ENCODE assay signal across 8 cellular contexts in the genomic region with DNA sequence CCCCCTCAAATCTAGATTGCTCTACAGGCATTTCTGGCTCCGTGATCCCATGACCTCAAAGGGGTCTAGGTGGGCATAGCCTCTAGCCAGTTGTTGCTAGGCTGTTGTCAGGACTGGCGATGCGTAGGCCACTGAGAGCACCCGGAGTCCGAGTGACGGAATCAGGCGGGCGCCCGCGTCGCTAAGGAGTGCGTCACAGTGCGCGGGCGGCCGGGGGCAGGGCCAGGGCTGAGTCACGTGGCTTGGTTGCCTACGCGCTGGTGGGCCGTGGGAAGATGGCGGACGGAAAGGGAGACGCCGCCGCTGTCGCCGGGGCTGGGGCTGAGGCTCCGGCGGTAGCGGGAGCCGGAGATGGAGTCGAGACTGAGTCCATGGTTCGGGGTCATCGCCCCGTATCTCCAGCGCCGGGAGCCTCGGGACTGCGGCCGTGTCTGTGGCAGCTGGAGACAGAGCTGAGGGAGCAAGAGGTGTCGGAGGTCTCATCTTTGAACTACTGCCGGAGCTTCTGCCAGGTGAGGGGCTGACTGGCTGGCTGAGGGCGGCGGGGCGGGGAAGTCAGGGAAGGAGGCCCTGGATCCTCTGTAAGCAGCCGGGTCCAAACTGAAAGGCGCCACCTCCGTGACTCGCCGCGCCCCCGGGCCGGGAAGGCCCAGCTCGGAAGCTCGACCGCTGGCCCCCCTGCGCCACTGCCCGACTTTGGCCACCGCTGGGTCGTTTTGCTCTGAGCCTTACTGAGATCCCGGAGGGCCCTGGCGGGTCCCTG. TPM values are rescaled to one million over a fixed set of nuclear protein-coding genes. Genes with fewer than 3 reads are reported as not detected.
DNase-seq lines count a peak whose midpoint lies in the region; ATAC-seq and TF ChIP-seq lines count a peak whose summit lies in the region.

TSS of gene RLF (plus strand) at position 263 of the 763 bp plus-strand sequence. CDS start at position 276, 13 bp downstream.

- peak within 1 kb of the TSS; percentile 75 for H3K27ac ChIP-seq in epithelial cell of prostate

- TF ChIP-seq CTCF in mucosa of descending colon (IDR thresholded peaks at IDR 0.05), result no peak

- no peaks in the 10 kb centered on the region for H3K36me3 ChIP-seq in mucosa of descending colon (ENCODE audit: low read depth)

- intact Hi-C loops in mucosa of descending colon (cut with DNase I, micrococcal nuclease), result loop anchor here in 1 of 2 donors (10.0 kb wide), 1 partner anchor 93 kb away; the partner anchor contains the start of gene ZMPSTE24

- no peak for TF ChIP-seq EP300 in Ishikawa (IDR thresholded peaks at IDR 0.05; ENCODE audit: borderline replicate concordance)

- ATAC-seq in GM21529 (IDR thresholded peaks at IDR 0.05; ENCODE audit: unreplicated experiment) (peak; percentile 81), mucosa of descending colon (peak; percentile 100)

- H3K4me1 ChIP-seq in mucosa of descending colon (ENCODE audit: low read depth), result peaks cover 18% of the 10 kb centered on the region

- peak within 1 kb of the TSS; percentile 100 for H3K4me3 ChIP-seq in mucosa of descending colon

- no peaks in the 10 kb centered on the region for H3K9me3 ChIP-seq in mucosa of descending colon

- no peak for TF ChIP-seq RAD21 in Ishikawa (IDR thresholded peaks at IDR 0.05; ENCODE audit: low read depth)

- peak; percentile 100 for DNase-seq in DMS 273 (lab: John Stamatoyannopoulos, UW; ENCODE audit: unreplicated experiment)
- DNase-seq in OCI-M2 (lab: John Stamatoyannopoulos, UW; ENCODE audit: unreplicated experiment), result peak; percentile 60
- peak; percentile 92 for DNase-seq in activated T-cell treated with anti-CD3 and anti-CD28 coated beads for 24 hours (ENCODE audit: low read depth)
- DNase-seq in epithelial cell of prostate (ENCODE audit: low read depth, low spot score), result peak; percentile 64
- peak; percentile 95 to 96 (median 96) for DNase-seq in mucosa of descending colon
- DNase-seq in stimulated activated CD8-positive, alpha-beta memory T cell treated with anti-CD3 and anti-CD28 coated beads, Interleukin-4, amount 100 ng/mL, for 1 hour (ENCODE audit: low read depth in 2 of 2, low spot score in 1 of 2), result peak; percentile 83 to 90

TF ChIP-seq in Ishikawa, 13 proteins besides CTCF, POLR2A, EP300 and RAD21:
- TF ChIP-seq TEAD4 (IDR thresholded peaks at IDR 0.05), result no peak; the same call in 1 of the 2 replicates
- TF ChIP-seq, protein P1, sequence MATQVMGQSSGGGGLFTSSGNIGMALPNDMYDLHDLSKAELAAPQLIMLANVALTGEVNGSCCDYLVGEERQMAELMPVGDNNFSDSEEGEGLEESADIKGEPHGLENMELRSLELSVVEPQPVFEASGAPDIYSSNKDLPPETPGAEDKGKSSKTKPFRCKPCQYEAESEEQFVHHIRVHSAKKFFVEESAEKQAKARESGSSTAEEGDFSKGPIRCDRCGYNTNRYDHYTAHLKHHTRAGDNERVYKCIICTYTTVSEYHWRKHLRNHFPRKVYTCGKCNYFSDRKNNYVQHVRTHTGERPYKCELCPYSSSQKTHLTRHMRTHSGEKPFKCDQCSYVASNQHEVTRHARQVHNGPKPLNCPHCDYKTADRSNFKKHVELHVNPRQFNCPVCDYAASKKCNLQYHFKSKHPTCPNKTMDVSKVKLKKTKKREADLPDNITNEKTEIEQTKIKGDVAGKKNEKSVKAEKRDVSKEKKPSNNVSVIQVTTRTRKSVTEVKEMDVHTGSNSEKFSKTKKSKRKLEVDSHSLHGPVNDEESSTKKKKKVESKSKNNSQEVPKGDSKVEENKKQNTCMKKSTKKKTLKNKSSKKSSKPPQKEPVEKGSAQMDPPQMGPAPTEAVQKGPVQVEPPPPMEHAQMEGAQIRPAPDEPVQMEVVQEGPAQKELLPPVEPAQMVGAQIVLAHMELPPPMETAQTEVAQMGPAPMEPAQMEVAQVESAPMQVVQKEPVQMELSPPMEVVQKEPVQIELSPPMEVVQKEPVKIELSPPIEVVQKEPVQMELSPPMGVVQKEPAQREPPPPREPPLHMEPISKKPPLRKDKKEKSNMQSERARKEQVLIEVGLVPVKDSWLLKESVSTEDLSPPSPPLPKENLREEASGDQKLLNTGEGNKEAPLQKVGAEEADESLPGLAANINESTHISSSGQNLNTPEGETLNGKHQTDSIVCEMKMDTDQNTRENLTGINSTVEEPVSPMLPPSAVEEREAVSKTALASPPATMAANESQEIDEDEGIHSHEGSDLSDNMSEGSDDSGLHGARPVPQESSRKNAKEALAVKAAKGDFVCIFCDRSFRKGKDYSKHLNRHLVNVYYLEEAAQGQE (IDR thresholded peaks at IDR 0.05; ENCODE audit: low read depth), result no peak
- TF ChIP-seq, protein P2, sequence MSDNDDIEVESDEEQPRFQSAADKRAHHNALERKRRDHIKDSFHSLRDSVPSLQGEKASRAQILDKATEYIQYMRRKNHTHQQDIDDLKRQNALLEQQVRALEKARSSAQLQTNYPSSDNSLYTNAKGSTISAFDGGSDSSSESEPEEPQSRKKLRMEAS (IDR thresholded peaks at IDR 0.05), result peak; percentile 72
- TF ChIP-seq CEBPB (IDR thresholded peaks at IDR 0.05), result no peak
- TF ChIP-seq YY1 (IDR thresholded peaks at IDR 0.05; ENCODE audit: low read depth), result peak; percentile 98
- TF ChIP-seq EGR1 (IDR thresholded peaks at IDR 0.05), result peak; percentile 99
- TF ChIP-seq USF1 (IDR thresholded peaks at IDR 0.05), result peak; percentile 96
- TF ChIP-seq TAF1 (IDR thresholded peaks at IDR 0.05; ENCODE audit: low read depth), result peak; percentile 95
- no peak for TF ChIP-seq FOXM1 (IDR thresholded peaks at IDR 0.05; ENCODE audit: borderline replicate concordance, low read depth)
- no peak; the same call in none of the 2 replicates for TF ChIP-seq TCF12 (IDR thresholded peaks at IDR 0.05; ENCODE audit: low read depth)
- TF ChIP-seq ZBTB7A (IDR thresholded peaks at IDR 0.05; ENCODE audit: low read depth), result no peak; the same call in 1 of the 2 replicates
- TF ChIP-seq CREB1 (IDR thresholded peaks at IDR 0.05; ENCODE audit: low read depth), result peak; percentile 100
- no peak for TF ChIP-seq NFIC (IDR thresholded peaks at IDR 0.05)
TF ChIP-seq in Ishikawa: peak in this region for 6.

RNA-seq across cellular contexts. Expression of gene RLF, which starts in this region (rescaled TPM):
- 10 to 100 TPM; 11.0 to 21.8 (median 12.2) TPM for total RNA-seq in mucosa of descending colon

Comparison
In these comparisons a context has a peak if more than half of its experiments do, and no peak if none do; other contexts are left out.
1. Peak in every context shown above with its lines: DNase-seq, ATAC-seq, H3K4me3 ChIP-seq and H3K27ac ChIP-seq.